ENCODE assay signal across 17 cellular contexts in genomic region chrX:15524417-15524816, GRCh38. TPM values are rescaled to one million over a fixed set of nuclear protein-coding genes. Genes with fewer than 3 reads are reported as not detected.
DNase-seq lines count a peak whose midpoint lies in the region; ATAC-seq and TF ChIP-seq lines count a peak whose summit lies in the region.
"Had no signal": no experiment of that assay in that cellular context is flagged by ENCODE, and none has a peak within 500 bp of the region (broad histone marks: within the 10 kb centered on the region; RNA-seq: fewer than 3 reads in every experiment).

No MANE protein-coding gene starts in this region.

- no peak overlapping the region for H3K14ac ChIP-seq in neuronal stem cell (ENCODE audit: low read length)

- no peak overlapping the region for H3K4me3 ChIP-seq in neuronal stem cell (ENCODE audit: low read length in 2 of 2)
- H3K4me3 ChIP-seq: dorsolateral prefrontal cortex, ovary had no signal

- H3K4me1 Mint-ChIP-seq in endothelial cell (ENCODE audit: unreplicated experiment): peaks cover 26% of the 10 kb centered on the region
- H3K4me1 Mint-ChIP-seq: activated CD4-positive, alpha-beta memory T cell treated with anti-CD3 and anti-CD28 coated beads, Interleukin-2, amount 10 ng/mL, durations not matched to agents 7 days and 5 days; CD4-positive, CD25-positive, alpha-beta regulatory T cell had no signal

- H4K91ac ChIP-seq in neuronal stem cell (ENCODE audit: low read depth, low read length, poor library complexity): no peak overlapping the region

- H3K4me2 ChIP-seq in neuronal stem cell (ENCODE audit: insufficient read depth, low read length, poor library complexity, severe bottlenecking): no peak overlapping the region

- H3K36me3 ChIP-seq in neuronal stem cell (replicated peaks in 1 of 2; ENCODE audit: control insufficient read depth in 2 of 2, insufficient read depth in 2 of 2, low read length in 2 of 2): no peaks in the 10 kb centered on the region
- H3K36me3 ChIP-seq: ovary had no signal

- peaks cover 2% of the 10 kb centered on the region for H3K27me3 Mint-ChIP-seq in endothelial cell (ENCODE audit: unreplicated experiment)

- peaks cover 0 to 4% of the 10 kb centered on the region in 2 donors for H3K4me1 ChIP-seq in neuronal stem cell (ENCODE audit: control insufficient read depth in 2 of 2, insufficient read depth in 1 of 2, low read depth in 1 of 2, low read length in 2 of 2)

- no peaks in the 10 kb centered on the region for H3K27me3 ChIP-seq in neuronal stem cell (ENCODE audit: control insufficient read depth in 3 of 3, insufficient read depth in 3 of 3, low read depth in 1 of 3, low read length in 3 of 3)
- H3K27me3 ChIP-seq: ovary had no signal

- no peak overlapping the region for H2BK12ac ChIP-seq in neuronal stem cell (ENCODE audit: low read length)

- H3K27ac ChIP-seq in neuronal stem cell (replicated peaks; ENCODE audit: low read length): no peak overlapping the region
- H3K27ac ChIP-seq: dorsolateral prefrontal cortex, ovary had no signal

- no peak overlapping the region for H2BK5ac ChIP-seq in neuronal stem cell (ENCODE audit: low read length)

- H2AK5ac ChIP-seq in neuronal stem cell (ENCODE audit: low read depth, low read length): no peak overlapping the region

- H3K4me3 Mint-ChIP-seq in endothelial cell (ENCODE audit: unreplicated experiment): no peak overlapping the region
- H3K4me3 Mint-ChIP-seq: activated CD4-positive, alpha-beta memory T cell treated with anti-CD3 and anti-CD28 coated beads, Interleukin-2, amount 10 ng/mL, durations not matched to agents 7 days and 5 days; activated T-helper 1 cell treated with anti-CD3 and anti-CD28 coated beads, Interleukin-12 subunit alpha, Interleukin-12 subunit beta, Interleukin-2, Interleukin-4 antibody, amounts not matched to agents 30 ng/mL and 10 ng/mL and 1 ng/mL, durations not matched to agents 14 hours and 24 hours and 36 hours; HFFc6 had no signal

- no peak overlapping the region for H3K18ac ChIP-seq in neuronal stem cell (ENCODE audit: low read length)

- H3K23ac ChIP-seq in neuronal stem cell (ENCODE audit: low read depth, low read length, poor library complexity): no peak overlapping the region

- DNase-seq in Daoy (ENCODE audit: low read depth): peak; percentile 28
- DNase-seq in LoVo (ENCODE audit: low spot score): peak; percentile 26
- DNase-seq in endothelial cell (ENCODE audit: low spot score): no peak
- DNase-seq in neuronal stem cell (ENCODE audit: low spot score): no peak
- no peak for DNase-seq in SKM-1 treated with dmso at 0.1 percent for 144 hours (lab: John Stamatoyannopoulos, UW; ENCODE audit: unreplicated experiment)
- no peak for DNase-seq in GM10248 (ENCODE audit: extremely low spot score)
- DNase-seq: activated CD4-positive, alpha-beta memory T cell treated with anti-CD3 and anti-CD28 coated beads, Interleukin-2, amount 10 ng/mL, durations not matched to agents 7 days and 5 days; CD4-positive, CD25-positive, alpha-beta regulatory T cell; dorsolateral prefrontal cortex; GDM1; HFFc6; NCI-H1105; NCI-H524 treated with DMSO at 0.1 percent for 48 hours; ovary had no signal

- H2BK120ac ChIP-seq in neuronal stem cell (ENCODE audit: low read depth, low read length): no peak overlapping the region

- no peak overlapping the region for H4K8ac ChIP-seq in neuronal stem cell (ENCODE audit: low read depth, low read length)

- H3K36me3 Mint-ChIP-seq in endothelial cell (ENCODE audit: low read depth, unreplicated experiment): no peaks in the 10 kb centered on the region
- H3K36me3 Mint-ChIP-seq: CD4-positive, CD25-positive, alpha-beta regulatory T cell had no signal

- no peak overlapping the region for H3K9ac ChIP-seq in neuronal stem cell (ENCODE audit: low read depth, low read length, poor library complexity)

- no peaks in the 10 kb centered on the region for H3K9me3 ChIP-seq in neuronal stem cell (replicated peaks in 1 of 2; ENCODE audit: control insufficient read depth in 2 of 2, insufficient read depth in 1 of 2, low read depth in 1 of 2, low read length in 2 of 2)
- H3K9me3 ChIP-seq: ovary had no signal

- CTCF ChIA-PET in GM10248 (lab: Yijun Ruan, JAX): no interaction called here

- peak overlapping the region; percentile 78 for H3K27ac Mint-ChIP-seq in endothelial cell (ENCODE audit: unreplicated experiment)
- H3K27ac Mint-ChIP-seq: activated CD4-positive, alpha-beta memory T cell treated with anti-CD3 and anti-CD28 coated beads, Interleukin-2, amount 10 ng/mL, durations not matched to agents 7 days and 5 days; activated T-helper 1 cell treated with anti-CD3 and anti-CD28 coated beads, Interleukin-12 subunit alpha, Interleukin-12 subunit beta, Interleukin-2, Interleukin-4 antibody, amounts not matched to agents 30 ng/mL and 10 ng/mL and 1 ng/mL, durations not matched to agents 14 hours and 24 hours and 36 hours; CD4-positive, CD25-positive, alpha-beta regulatory T cell; HFFc6 had no signal

- H2AFZ ChIP-seq in neuronal stem cell (ENCODE audit: low read length): peak overlapping the region; percentile 13

- no peaks in the 10 kb centered on the region for H3K79me1 ChIP-seq in neuronal stem cell (ENCODE audit: low read depth, low read length)

- no peak for TF ChIP-seq CTCF in endothelial cell (IDR thresholded peaks at IDR 0.05; ENCODE audit: unreplicated experiment)
- no peak for TF ChIP-seq CTCF in GM10248 (IDR thresholded peaks at IDR 0.05; ENCODE audit: control extremely low read depth, extremely low read depth, low read depth, missing control alignments)

- POLR2A ChIA-PET in GM10248 (lab: Yijun Ruan, JAX): no interaction called here

- no peak overlapping the region for H3K4ac ChIP-seq in neuronal stem cell (ENCODE audit: low read length)

- H2BK15ac ChIP-seq in neuronal stem cell (ENCODE audit: low read length): no peak overlapping the region

- H3K9me3 Mint-ChIP-seq in endothelial cell (ENCODE audit: unreplicated experiment): no peaks in the 10 kb centered on the region
- H3K9me3 Mint-ChIP-seq: activated CD4-positive, alpha-beta memory T cell treated with anti-CD3 and anti-CD28 coated beads, Interleukin-2, amount 10 ng/mL, durations not matched to agents 7 days and 5 days; activated T-helper 1 cell treated with anti-CD3 and anti-CD28 coated beads, Interleukin-12 subunit alpha, Interleukin-12 subunit beta, Interleukin-2, Interleukin-4 antibody, amounts not matched to agents 30 ng/mL and 10 ng/mL and 1 ng/mL, durations not matched to agents 14 hours and 24 hours and 36 hours; CD4-positive, CD25-positive, alpha-beta regulatory T cell; HFFc6 had no signal

- ATAC-seq in GM18511 (IDR thresholded peaks at IDR 0.05; ENCODE audit: unreplicated experiment): no peak
- ATAC-seq: Panc1 had no signal

RNA-seq across cellular contexts. Expression of gene BMX, which starts 23.8 kb away (rescaled TPM):
- total RNA-seq in Daoy (2014; rRNA removed; shearing (Covaris generic)): 0.06 TPM in 1 of 2 replicates, not detected in the other
- total RNA-seq in endothelial cell (ENCODE audit: unreplicated experiment): 0.74 TPM
- not detected for polyA plus RNA-seq in neuronal stem cell (2013, experiment 1 of 2)
- polyA plus RNA-seq in neuronal stem cell (2013, experiment 2 of 2): not detected
- total RNA-seq: activated CD4-positive, alpha-beta memory T cell treated with anti-CD3 and anti-CD28 coated beads, Interleukin-2, amount 10 ng/mL, durations not matched to agents 7 days and 5 days; activated T-helper 1 cell treated with anti-CD3 and anti-CD28 coated beads, Interleukin-12 subunit alpha, Interleukin-12 subunit beta, Interleukin-2, Interleukin-4 antibody, amounts not matched to agents 30 ng/mL and 10 ng/mL and 1 ng/mL, durations not matched to agents 14 hours and 24 hours and 36 hours; CD4-positive, CD25-positive, alpha-beta regulatory T cell; HFFc6 had no signal
- polyA plus RNA-seq: CD4-positive, CD25-positive, alpha-beta regulatory T cell had no signal

RNA-seq across cellular contexts. Expression of gene PIR, which starts 31.3 kb away (rescaled TPM):
- 42.0 and 44.9 TPM in 2 replicates for total RNA-seq in Daoy (2014; rRNA removed; shearing (Covaris generic))
- 47.3 TPM for total RNA-seq in endothelial cell (ENCODE audit: unreplicated experiment)
- polyA plus RNA-seq in neuronal stem cell (2013, experiment 1 of 2): 44.1 TPM
- polyA plus RNA-seq in neuronal stem cell (2013, experiment 2 of 2): 44.3 TPM
- total RNA-seq: CD4-positive, CD25-positive, alpha-beta regulatory T cell had no signal

Comparison
In these comparisons a context has a peak if more than half of its experiments do, and no peak if none do; other contexts are left out.
1. DNase-seq: peak in Daoy (single experiment) and LoVo (single experiment); none in endothelial cell (single experiment), neuronal stem cell (single experiment), SKM-1 treated with dmso at 0.1 percent for 144 hours (single experiment) and GM10248 (single experiment).